Comparison of ENCODE assay signal across 1 cellular context in genomic region chr6:26230336-26230735, GRCh38.
TF ChIP-seq lines count a peak whose summit lies in the region.

No MANE protein-coding gene starts in this region.

TF ChIP-seq in K562, 482 proteins besides CTCF, POLR2A, EP300 and RAD21 (continued from another document):
- TF ChIP-seq POLR2G (IDR thresholded peaks at IDR 0.05; ENCODE audit: low read depth, low read length) (0 out of 2 replicates have a peak, but pooled peaks have one; percentile 36), MBD2 (IDR thresholded peaks at IDR 0.05; ENCODE audit: borderline replicate concordance, low read depth) (no peak), POLR2AphosphoS2 (IDR thresholded peaks at IDR 0.05; ENCODE audit: low read length) (no peak), MYC (IDR thresholded peaks at IDR 0.05; ENCODE audit: low read depth, low read length) (no peak), MYC (CRISPR knock-in tag; IDR thresholded peaks at IDR 0.05; ENCODE audit: borderline replicate concordance, low read depth) (no peak)
